8 cellular contexts compared by ENCODE assay signal in genomic region chr16:29271721-29272675, GRCh38.
A peak's percentile ranks its signal among the peaks of the same experiment; 100 is the strongest.
DNase-seq lines count a peak whose midpoint lies in the region; ATAC-seq and TF ChIP-seq lines count a peak whose summit lies in the region.
"Not testable (repeated sequence)": the region's sequence is repeated elsewhere in the genome, so short reads cannot be mapped to it uniquely, and the experiment has no call there.

No MANE protein-coding gene starts in this region.

- H3K4me2 ChIP-seq in HCT116 (ENCODE audit: low read length): peak overlapping the region; percentile 55
- peak overlapping the region; percentile 35 for H3K4me2 ChIP-seq in fibroblast of lung (ENCODE audit: extremely low read depth, insufficient read depth, low read length)
- H3K4me2 ChIP-seq in hepatocyte: not testable (repeated sequence)

- H3K27me3 ChIP-seq in HCT116 (ENCODE audit: insufficient read depth, low read length); RWPE2 (ENCODE audit: insufficient read depth, poor library complexity, severe bottlenecking); fibroblast of lung (ENCODE audit: control insufficient read depth, insufficient read depth, low read length); hepatocyte: not testable (repeated sequence)

- not testable (repeated sequence) for TF ChIP-seq POLR2A in HCT116 (IDR thresholded peaks at IDR 0.05; ENCODE audit: borderline replicate concordance, extremely low read depth, insufficient read depth, insufficient read length)

- BruUV-seq in HCT116 (replicated peaks; lab: Mats Ljungman, UMichigan): not testable (repeated sequence)

- H3K4me1 ChIP-seq in HCT116 (ENCODE audit: control insufficient read depth in 1 of 2, insufficient read depth in 2 of 2, low read length in 2 of 2) (peaks cover 9 to 54% of the 10 kb centered on the region in 2 experiments), RWPE2 (ENCODE audit: insufficient read depth, poor library complexity, severe bottlenecking) (peaks cover 23% of the 10 kb centered on the region), fibroblast of lung (ENCODE audit: control insufficient read depth, extremely low read depth, insufficient read depth, low read length) (peaks cover 30% of the 10 kb centered on the region)
- H3K4me1 ChIP-seq in hepatocyte (ENCODE audit: insufficient read depth): not testable (repeated sequence)

- not testable (repeated sequence) for TF ChIP-seq RAD21 in HCT116 (IDR thresholded peaks at IDR 0.05; ENCODE audit: low read depth)

- H3K27ac ChIP-seq in HCT116 (ENCODE audit: low read depth, low read length); RWPE2 (ENCODE audit: poor library complexity, severe bottlenecking): not testable (repeated sequence)
- H3K27ac ChIP-seq in fibroblast of lung (ENCODE audit: insufficient read depth, low read length) (peak overlapping the region; percentile 86), hepatocyte (peak overlapping the region; percentile 45)

- intact Hi-C loops in HCT116 (cut with micrococcal nuclease): not testable (repeated sequence)

- not testable (repeated sequence) for H2AFZ ChIP-seq in HCT116 (ENCODE audit: low read depth, low read length, poor library complexity, severe bottlenecking); fibroblast of lung (ENCODE audit: low read length); hepatocyte

- not testable (repeated sequence) for H3K9ac ChIP-seq in HCT116 (ENCODE audit: low read length)
- peak overlapping the region; percentile 59 for H3K9ac ChIP-seq in fibroblast of lung (ENCODE audit: insufficient read depth, low read length)

- DNase-seq in AG08395 (ENCODE audit: low spot score): peak; percentile 33
- not testable (repeated sequence) for DNase-seq in HCT116 (ENCODE audit: low read depth, low spot score); RWPE2 (ENCODE audit: low spot score); hepatocyte (ENCODE audit: low spot score)
- peak; percentile 74 for DNase-seq in brain pericyte (ENCODE audit: low read depth, low spot score)
- peak; percentile 83 to 94 for DNase-seq in fibroblast of lung (ENCODE audit: low read depth in 2 of 2)
- peak; percentile 49 for DNase-seq in non-pigmented ciliary epithelial cell (ENCODE audit: low read depth)
- DNase-seq in stromal cell of bone marrow (ENCODE audit: low read depth): peak; percentile 90

- not testable (repeated sequence) for H3K79me2 ChIP-seq in HCT116 (ENCODE audit: insufficient read depth, low read length); fibroblast of lung (ENCODE audit: control insufficient read depth, insufficient read depth, low read length); hepatocyte

- H3K9me2 ChIP-seq in HCT116 (ENCODE audit: insufficient read depth); hepatocyte (replicated peaks; ENCODE audit: insufficient read depth): not testable (repeated sequence)

- WGBS in hepatocyte (ENCODE audit: low lambda C conversion rate, missing lambda C conversion rate): 43% methylated on average over 13 of the region's 19 CpGs

- ATAC-seq in HCT116: peak; percentile 36
- ATAC-seq in RWPE2 (ENCODE audit: low read depth): peak; percentile 70

- H3K4me3 ChIP-seq in HCT116 (replicated peaks in 1 of 2; ENCODE audit: low read depth in 1 of 2, low read length in 2 of 2): peak overlapping the region in 1 of 2 experiments; percentile 13; a peak in 1 of 4 replicates
- not testable (repeated sequence) for H3K4me3 ChIP-seq in RWPE2 (ENCODE audit: severe bottlenecking); fibroblast of lung (replicated peaks in 1 of 4; ENCODE audit: control extremely low read depth in 1 of 4, insufficient read depth in 1 of 4, low read depth in 3 of 4, low read length in 4 of 4); hepatocyte

- not testable (repeated sequence) for H3K9me3 ChIP-seq in HCT116 (ENCODE audit: control insufficient read depth in 1 of 2, insufficient read depth in 1 of 2, low read depth in 1 of 2, low read length in 2 of 2); RWPE2 (ENCODE audit: severe bottlenecking); fibroblast of lung (ENCODE audit: control insufficient read depth, insufficient read depth, low read depth, low read length); hepatocyte (ENCODE audit: low read depth)

- CTCF ChIA-PET in HCT116 (lab: Charles Lee): not testable (repeated sequence)

- POLR2A ChIA-PET in HCT116 (lab: Charles Lee): not testable (repeated sequence)

- TF ChIP-seq CTCF in HCT116 (IDR thresholded peaks at IDR 0.05 in 2 of 3, conservative IDR thresholded peaks at IDR 0.05 in 1 of 3; ENCODE audit: borderline replicate concordance in 1 of 3, insufficient read depth in 1 of 3, low read depth in 2 of 3, low read length in 2 of 3); RWPE2 (IDR thresholded peaks at IDR 0.05; ENCODE audit: poor library complexity, severe bottlenecking); fibroblast of lung (conservative IDR thresholded peaks at IDR 0.05 in 1 of 2, IDR thresholded peaks at IDR 0.05 in 1 of 2; ENCODE audit: low read depth in 1 of 2, low read length in 2 of 2); hepatocyte (IDR thresholded peaks at IDR 0.05; ENCODE audit: poor library complexity): not testable (repeated sequence)

- H4K20me1 ChIP-seq in HCT116 (ENCODE audit: insufficient read depth); fibroblast of lung (ENCODE audit: control insufficient read depth, extremely low read depth, insufficient read depth, low read length); hepatocyte (ENCODE audit: insufficient read depth, poor library complexity, severe bottlenecking): not testable (repeated sequence)

- RAD21 ChIA-PET in HCT116 (lab: Charles Lee; ENCODE audit: low non-redundant PET in 1 of 2, low total read pairs in 2 of 2, uncharacterized antibody in 2 of 2, unreplicated experiment in 2 of 2): not testable (repeated sequence)

- H3K36me3 ChIP-seq in HCT116 (ENCODE audit: control insufficient read depth in 1 of 2, insufficient read depth in 2 of 2, low read length in 2 of 2); RWPE2 (ENCODE audit: low read depth); fibroblast of lung (ENCODE audit: control insufficient read depth, insufficient read depth, low read length); hepatocyte (replicated peaks; ENCODE audit: insufficient read depth, low read depth): not testable (repeated sequence)

TF ChIP-seq in HCT116, 20 proteins besides CTCF, POLR2A, EP300 and RAD21:
- TF ChIP-seq JUND (IDR thresholded peaks at IDR 0.05) (0 out of 2 replicates have a peak, but pooled peaks have one; percentile 41), POLR2AphosphoS5 (IDR thresholded peaks at IDR 0.05; ENCODE audit: low read depth, low read length) (0 out of 2 replicates have a peak, but pooled peaks have one; percentile 26), FOSL1 (IDR thresholded peaks at IDR 0.05; ENCODE audit: low read depth) (peak; percentile 62; the same call in 1 of the 2 replicates)
